1 cellular context compared by ENCODE assay signal in genomic region chr13:41013834-41014233, GRCh38.
TF ChIP-seq lines count a peak whose summit lies in the region.

No MANE protein-coding gene starts in this region.

TF ChIP-seq in GM12878, 131 proteins besides CTCF, POLR2A, EP300 and RAD21:
- TF ChIP-seq EGR1 (IDR thresholded peaks at IDR 0.05; ENCODE audit: borderline replicate concordance in 1 of 2, low read depth in 2 of 2, low read length in 2 of 2) (no peak), JUNB (IDR thresholded peaks at IDR 0.05) (peak; percentile 64), USF2 (IDR thresholded peaks at IDR 0.05; ENCODE audit: borderline replicate concordance, low read depth, low read length) (no peak)
